In the genomic region with DNA sequence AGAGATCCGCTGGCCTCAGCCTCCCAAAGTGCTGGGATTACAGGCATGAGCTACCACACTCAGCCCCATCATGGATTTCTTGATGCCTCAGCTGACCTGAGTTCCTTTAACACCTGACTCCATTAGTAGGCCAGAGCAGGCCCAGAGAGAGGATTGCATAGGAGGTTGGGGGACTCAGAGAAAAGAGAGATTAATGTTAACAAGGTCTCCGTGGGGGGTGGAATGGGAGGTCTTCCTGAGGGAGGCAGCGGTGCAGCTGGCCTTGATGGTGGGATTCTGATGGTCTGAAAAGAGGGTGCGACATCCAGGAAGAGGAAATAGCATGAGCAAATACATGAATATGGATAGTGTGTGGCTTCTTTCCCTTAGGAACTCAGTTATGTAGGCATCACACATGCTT, we compare ENCODE assay signal across 21 cellular contexts. TPM values are rescaled to one million over a fixed set of nuclear protein-coding genes. Genes with fewer than 3 reads are reported as not detected.
DNase-seq lines count a peak whose midpoint lies in the region; ATAC-seq, FAIRE-seq and TF ChIP-seq lines count a peak whose summit lies in the region.
"Had no signal": no experiment of that assay in that cellular context is flagged by ENCODE, and none has a peak within 500 bp of the region (broad histone marks: within the 10 kb centered on the region; RNA-seq: fewer than 3 reads in every experiment).

No MANE protein-coding gene starts in this region.

- H3K27ac ChIP-seq in neural progenitor cell (no peak overlapping the region), smooth muscle cell (ENCODE audit: low read depth) (no peak overlapping the region)

- no peak overlapping the region for H3K4me2 ChIP-seq in neural progenitor cell
- H3K4me2 ChIP-seq in smooth muscle cell, result no peak overlapping the region

- H3K27me3 Mint-ChIP-seq in endothelial cell (ENCODE audit: unreplicated experiment), result peaks cover 4% of the 10 kb centered on the region
- H3K27me3 Mint-ChIP-seq in neural progenitor cell (ENCODE audit: insufficient read depth, low read depth), result no peaks in the 10 kb centered on the region
- no peaks in the 10 kb centered on the region for H3K27me3 Mint-ChIP-seq in T-helper 2 cell treated with Interferon-gamma antibody and Interleukin-4, amounts not matched to agents 5 μg/mL and 100 μg/mL, for 36 hours (ENCODE audit: low read depth)
- H3K27me3 Mint-ChIP-seq: CD4-positive, alpha-beta memory T cell had no signal

- no peaks in the 10 kb centered on the region for H3K9me3 ChIP-seq in neural progenitor cell (ENCODE audit: low read depth)
- no peaks in the 10 kb centered on the region for H3K9me3 ChIP-seq in smooth muscle cell (replicated peaks; ENCODE audit: low read depth)

- H3K9ac ChIP-seq in neural progenitor cell (no peak overlapping the region), smooth muscle cell (ENCODE audit: low read depth) (no peak overlapping the region)

- no peak for DNase-seq in HTR-8/SVneo (ENCODE audit: insufficient read length, low spot score)
- DNase-seq in endothelial cell (ENCODE audit: low spot score), result no peak
- peak; percentile 12 for DNase-seq in neural progenitor cell (ENCODE audit: low spot score)
- no peak for DNase-seq in smooth muscle cell (lab: John Stamatoyannopoulos, UW; ENCODE audit: unreplicated experiment)
- DNase-seq in T-helper 2 cell treated with Interferon-gamma antibody and Interleukin-4, amounts not matched to agents 5 μg/mL and 100 μg/mL, for 36 hours (ENCODE audit: low spot score), result no peak
- DNase-seq: C1 segment of cervical spinal cord; Calu3; CD4-positive, alpha-beta memory T cell; COR-L47; DMS53; DMS79 treated with DMSO at 0.1 percent for 48 hours; GF-D8; GOT3 had no signal

- peak overlapping the region; percentile 26 for H3K27ac Mint-ChIP-seq in endothelial cell (ENCODE audit: unreplicated experiment)
- H3K27ac Mint-ChIP-seq in neural progenitor cell, result peak overlapping the region; percentile 18
- H3K27ac Mint-ChIP-seq in T-helper 2 cell treated with Interferon-gamma antibody and Interleukin-4, amounts not matched to agents 5 μg/mL and 100 μg/mL, for 36 hours, result no peak overlapping the region
- H3K27ac Mint-ChIP-seq: CD4-positive, alpha-beta memory T cell had no signal

- peak; percentile 70 for FAIRE-seq in HTR-8/SVneo (lab: Jason Lieb, UNC)
- FAIRE-seq: GM12891, GM18507, GM19239, H54 had no signal

- ATAC-seq in GM19463 (IDR thresholded peaks at IDR 0.05; ENCODE audit: unreplicated experiment), result no peak
- no peak for ATAC-seq in GM19035 (IDR thresholded peaks at IDR 0.05; ENCODE audit: unreplicated experiment)
- ATAC-seq: HCT116 had no signal

- H4K20me1 ChIP-seq in neural progenitor cell (ENCODE audit: low read depth), result no peaks in the 10 kb centered on the region
- H4K20me1 ChIP-seq in smooth muscle cell (ENCODE audit: low read depth), result no peaks in the 10 kb centered on the region

- TF ChIP-seq CTCF in endothelial cell (IDR thresholded peaks at IDR 0.05; ENCODE audit: unreplicated experiment), result no peak
- no peak for TF ChIP-seq CTCF in neural progenitor cell (IDR thresholded peaks at IDR 0.05)
- TF ChIP-seq CTCF in smooth muscle cell (IDR thresholded peaks at IDR 0.05; ENCODE audit: borderline replicate concordance, insufficient read depth, poor library complexity, severe bottlenecking), result no peak

- H2AFZ ChIP-seq in neural progenitor cell (replicated peaks) (no peak overlapping the region), smooth muscle cell (ENCODE audit: low read depth) (no peak overlapping the region)

- no peak overlapping the region for H3K4me3 ChIP-seq in neural progenitor cell
- H3K4me3 ChIP-seq in smooth muscle cell, result no peak overlapping the region

- H3K27me3 ChIP-seq in neural progenitor cell (no peaks in the 10 kb centered on the region), smooth muscle cell (ENCODE audit: low read depth) (no peaks in the 10 kb centered on the region)

- no peaks in the 10 kb centered on the region for H3K36me3 Mint-ChIP-seq in endothelial cell (ENCODE audit: low read depth, unreplicated experiment)
- H3K36me3 Mint-ChIP-seq in neural progenitor cell, result no peaks in the 10 kb centered on the region
- no peaks in the 10 kb centered on the region for H3K36me3 Mint-ChIP-seq in T-helper 2 cell treated with Interferon-gamma antibody and Interleukin-4, amounts not matched to agents 5 μg/mL and 100 μg/mL, for 36 hours (ENCODE audit: low read depth)
- H3K36me3 Mint-ChIP-seq: CD4-positive, alpha-beta memory T cell had no signal

- H3K4me1 Mint-ChIP-seq in endothelial cell (ENCODE audit: unreplicated experiment) (no peaks in the 10 kb centered on the region), neural progenitor cell (peaks cover under 1% of the 10 kb centered on the region)
- no peaks in the 10 kb centered on the region for H3K4me1 Mint-ChIP-seq in T-helper 2 cell treated with Interferon-gamma antibody and Interleukin-4, amounts not matched to agents 5 μg/mL and 100 μg/mL, for 36 hours (ENCODE audit: low read depth)
- H3K4me1 Mint-ChIP-seq: CD4-positive, alpha-beta memory T cell had no signal

- H3F3A ChIP-seq in neural progenitor cell (ENCODE audit: low read depth), result no peaks in the 10 kb centered on the region
- H3F3A ChIP-seq in smooth muscle cell (ENCODE audit: low read depth), result no peaks in the 10 kb centered on the region

- H3K79me2 ChIP-seq in neural progenitor cell (ENCODE audit: low read depth), result no peaks in the 10 kb centered on the region
- H3K79me2 ChIP-seq in smooth muscle cell (ENCODE audit: low read depth), result no peaks in the 10 kb centered on the region

- H3K9me3 Mint-ChIP-seq in endothelial cell (ENCODE audit: unreplicated experiment) (no peaks in the 10 kb centered on the region), neural progenitor cell (no peaks in the 10 kb centered on the region)
- H3K9me3 Mint-ChIP-seq in T-helper 2 cell treated with Interferon-gamma antibody and Interleukin-4, amounts not matched to agents 5 μg/mL and 100 μg/mL, for 36 hours, result no peaks in the 10 kb centered on the region
- H3K9me3 Mint-ChIP-seq: CD4-positive, alpha-beta memory T cell had no signal

- H3K4me1 ChIP-seq in neural progenitor cell (no peaks in the 10 kb centered on the region), smooth muscle cell (ENCODE audit: low read depth) (no peaks in the 10 kb centered on the region)

- WGBS in smooth muscle cell (ENCODE audit: low lambda C conversion rate), result 84% methylated on average over 4 of the region's 4 CpGs

- H3K36me3 ChIP-seq in neural progenitor cell (no peaks in the 10 kb centered on the region), smooth muscle cell (ENCODE audit: low read depth) (no peaks in the 10 kb centered on the region)

- H3K4me3 Mint-ChIP-seq in endothelial cell (ENCODE audit: unreplicated experiment) (peak overlapping the region; percentile 6), neural progenitor cell (no peak overlapping the region)
- H3K4me3 Mint-ChIP-seq in T-helper 2 cell treated with Interferon-gamma antibody and Interleukin-4, amounts not matched to agents 5 μg/mL and 100 μg/mL, for 36 hours, result no peak overlapping the region
- H3K4me3 Mint-ChIP-seq: CD4-positive, alpha-beta memory T cell had no signal

RNA-seq across cellular contexts. Expression of a gene that starts 9.9 kb away (rescaled TPM):
- total RNA-seq in endothelial cell (ENCODE audit: unreplicated experiment), result 0.85 TPM
- total RNA-seq in neural progenitor cell (ENCODE audit: low replicate concordance), result 2.8 and 4.2 TPM in 2 replicates
- 2.4 and 2.7 TPM in 2 replicates for total RNA-seq in smooth muscle cell
- 0.79 and 2.3 TPM in 2 replicates for polyA plus RNA-seq in smooth muscle cell
- total RNA-seq: A172 had no signal
- polyA plus RNA-seq: CD4-positive, alpha-beta memory T cell had no signal

RNA-seq across cellular contexts. Expression of a gene that starts 22.0 kb away (rescaled TPM):
- total RNA-seq in endothelial cell (ENCODE audit: unreplicated experiment) (49.0 TPM), neural progenitor cell (ENCODE audit: low replicate concordance) (69.8 and 87.9 TPM in 2 replicates), smooth muscle cell (46.0 and 46.5 TPM in 2 replicates)
- 36.1 and 51.0 TPM in 2 replicates for polyA plus RNA-seq in smooth muscle cell
